ENCODE assay signal across 7 cellular contexts in the genomic region with DNA sequence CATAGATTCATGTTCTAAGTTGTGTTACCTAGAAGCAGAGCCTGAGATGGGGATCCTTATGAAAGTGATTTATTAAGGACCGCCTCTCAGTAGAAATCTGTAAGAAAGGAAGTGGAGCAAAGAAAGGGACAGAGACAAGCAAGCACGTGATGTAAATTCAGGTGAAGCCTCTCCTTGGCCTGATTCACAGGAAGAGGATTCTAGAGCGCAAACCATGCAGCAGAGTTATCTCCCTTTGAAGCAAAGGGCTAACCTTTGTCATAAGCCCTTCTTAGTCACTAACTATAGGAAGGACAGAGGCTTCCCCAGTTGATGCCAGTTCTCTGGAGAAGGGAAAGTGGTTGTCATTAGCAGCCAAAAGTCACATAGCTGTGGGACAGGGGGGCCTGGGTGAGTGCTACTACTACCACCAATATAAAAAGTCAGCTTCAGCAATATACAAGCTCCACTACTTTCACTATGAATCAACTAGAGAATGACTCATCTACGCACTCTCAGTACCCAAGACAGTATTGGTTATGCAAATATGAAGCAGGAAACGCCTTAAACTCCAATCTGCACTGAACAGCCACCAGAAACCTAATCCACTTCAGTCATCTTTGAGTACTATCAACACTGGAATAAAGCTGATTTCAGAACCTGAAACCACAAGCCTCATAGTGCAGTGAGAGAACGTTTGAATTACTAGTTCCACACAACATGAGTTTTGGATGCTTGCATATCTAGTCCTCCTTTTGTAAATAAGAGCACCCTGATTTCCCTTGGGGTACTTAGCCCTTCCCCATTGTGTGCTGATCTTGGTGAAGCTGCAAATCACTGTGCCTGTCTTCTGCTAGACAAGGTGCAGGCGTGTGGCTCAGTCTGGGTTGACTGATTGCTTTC.
DNase-seq lines count a peak whose midpoint lies in the region; ATAC-seq, FAIRE-seq and TF ChIP-seq lines count a peak whose summit lies in the region.

No MANE protein-coding gene starts in this region.

- 70 to 71% methylated on average over 7 of the region's 7 CpGs for WGBS in lower leg skin, 2 donors

- intact Hi-C loops in lower leg skin (cut with DNase I; ENCODE audit: low total_unique reads) (no loop called here), Right ventricle myocardium superior (cut with DNase I) (no loop called here)

- DNase-seq in GM12891 (ENCODE audit: insufficient read length, low spot score) (peak; percentile 33), T1000 (lab: John Stamatoyannopoulos, UW) (peak; percentile 11), foreskin melanocyte (peak; percentile 51), lower leg skin (ENCODE audit: low spot score in 2 of 2) (no peak), Right ventricle myocardium superior (no peak)

- no peak overlapping the region for H3K4me3 ChIP-seq in lower leg skin (ENCODE audit: low read depth, poor library complexity, severe bottlenecking)

- TF ChIP-seq POLR2A in GM12891 (IDR thresholded peaks at IDR 0.05; ENCODE audit: low read depth, low read length) (no peak), lower leg skin (IDR thresholded peaks at IDR 0.05) (no peak)

- no peak for TF ChIP-seq CTCF in lower leg skin (IDR thresholded peaks at IDR 0.05)

- peak; percentile 97 for FAIRE-seq in GM12891 (lab: Jason Lieb, UNC)

- ATAC-seq in GM21515 (IDR thresholded peaks at IDR 0.05; ENCODE audit: unreplicated experiment), result peak; percentile 100
- peak; percentile 99 for ATAC-seq in HG03571 (IDR thresholded peaks at IDR 0.05; ENCODE audit: unreplicated experiment)
- ATAC-seq in Right ventricle myocardium superior (ENCODE audit: poor library complexity), result no peak

TF ChIP-seq in GM12891, 5 proteins besides CTCF, POLR2A, EP300 and RAD21:
- TF ChIP-seq SPI1 (IDR thresholded peaks at IDR 0.05; ENCODE audit: low read depth, low read length), result no peak
- TF ChIP-seq PAX5 (IDR thresholded peaks at IDR 0.05; ENCODE audit: insufficient read depth, low read length, severe bottlenecking), result no peak
- TF ChIP-seq TAF1 (IDR thresholded peaks at IDR 0.05; ENCODE audit: low read depth, low read length), result no peak
- peak; percentile 96 for TF ChIP-seq POU2F2 (IDR thresholded peaks at IDR 0.05; ENCODE audit: low read depth, low read length)
- no peak for TF ChIP-seq POLR2AphosphoS5 (IDR thresholded peaks at IDR 0.05; ENCODE audit: low read depth, low read length)

Comparison
In these comparisons a context has a peak if more than half of its experiments do, and no peak if none do; other contexts are left out.
1. DNase-seq: peak in GM12891 (single experiment), T1000 (single experiment) and foreskin melanocyte (single experiment); none in lower leg skin (0 of 2) and Right ventricle myocardium superior (single experiment).